In the genomic region with DNA sequence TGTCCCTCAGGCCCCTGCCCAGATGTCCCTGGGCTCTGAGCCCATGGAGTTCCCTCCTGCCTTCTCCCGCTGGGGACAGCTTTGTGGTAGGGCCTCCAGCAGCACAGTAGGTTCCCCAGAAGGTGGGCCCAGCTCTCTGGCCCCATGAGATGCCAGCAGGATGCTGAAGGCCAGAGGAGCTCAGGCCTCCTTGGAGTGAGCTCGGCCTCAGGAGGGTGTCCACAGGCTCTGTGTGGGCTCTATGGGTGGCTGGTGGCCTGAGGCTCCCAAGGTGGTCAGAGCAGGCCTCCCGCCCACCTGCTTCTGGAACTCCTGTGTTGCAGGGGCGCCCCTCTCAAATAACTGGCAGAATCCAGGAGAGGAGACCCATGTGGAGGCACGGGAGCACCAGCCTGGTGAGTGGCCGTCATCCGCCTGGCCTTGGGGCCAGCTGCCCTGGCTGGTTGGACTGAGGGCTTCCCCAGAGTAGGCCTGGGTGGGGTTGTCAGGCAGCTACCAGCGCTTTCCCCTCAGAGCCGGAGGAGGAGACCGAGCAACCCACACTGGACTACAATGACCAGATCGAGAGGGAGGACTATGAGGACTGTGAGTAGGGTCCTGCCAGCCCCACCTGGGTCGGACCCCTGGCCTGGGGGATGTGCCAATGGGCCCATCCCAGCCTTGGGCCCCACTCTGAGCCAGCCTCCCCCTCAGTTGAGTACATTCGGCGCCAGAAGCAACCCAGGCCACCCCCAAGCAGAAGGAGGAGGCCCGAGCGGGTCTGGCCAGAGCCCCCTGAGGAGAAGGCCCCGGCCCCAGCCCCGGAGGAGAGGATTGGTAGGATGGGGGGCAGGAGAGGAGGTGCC, we compare ENCODE assay signal across 1 cellular context.
A peak's percentile ranks its signal among the peaks of the same experiment; 100 is the strongest.
TF ChIP-seq lines count a peak whose summit lies in the region.

No MANE protein-coding gene starts in this region.

TF ChIP-seq in K562, 482 proteins besides CTCF, POLR2A, EP300 and RAD21:
- TF ChIP-seq ZNF263 (CRISPR knock-in tag; IDR thresholded peaks at IDR 0.05; ENCODE audit: borderline replicate concordance) (peak; percentile 41; the same call in 1 of the 2 replicates), XRCC5 (IDR thresholded peaks at IDR 0.05; ENCODE audit: low read depth, low read length) (no peak), NR2C2 (CRISPR knock-in tag; IDR thresholded peaks at IDR 0.05) (no peak), NR2C2 (tag; IDR thresholded peaks at IDR 0.05) (no peak), NBN (IDR thresholded peaks at IDR 0.05; ENCODE audit: low read depth) (no peak), YBX1 (IDR thresholded peaks at IDR 0.05) (no peak)
- TF ChIP-seq, protein P1, sequence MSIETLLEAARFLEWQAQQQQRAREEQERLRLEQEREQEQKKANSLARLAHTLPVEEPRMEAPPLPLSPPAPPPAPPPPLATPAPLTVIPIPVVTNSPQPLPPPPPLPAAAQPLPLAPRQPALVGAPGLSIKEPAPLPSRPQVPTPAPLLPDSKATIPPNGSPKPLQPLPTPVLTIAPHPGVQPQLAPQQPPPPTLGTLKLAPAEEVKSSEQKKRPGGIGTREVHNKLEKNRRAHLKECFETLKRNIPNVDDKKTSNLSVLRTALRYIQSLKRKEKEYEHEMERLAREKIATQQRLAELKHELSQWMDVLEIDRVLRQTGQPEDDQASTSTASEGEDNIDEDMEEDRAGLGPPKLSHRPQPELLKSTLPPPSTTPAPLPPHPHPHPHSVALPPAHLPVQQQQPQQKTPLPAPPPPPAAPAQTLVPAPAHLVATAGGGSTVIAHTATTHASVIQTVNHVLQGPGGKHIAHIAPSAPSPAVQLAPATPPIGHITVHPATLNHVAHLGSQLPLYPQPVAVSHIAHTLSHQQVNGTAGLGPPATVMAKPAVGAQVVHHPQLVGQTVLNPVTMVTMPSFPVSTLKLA (conservative IDR thresholded peaks at IDR 0.05), result no peak
TF ChIP-seq in K562: peak in this region for 1.
